ENCODE assay signal across 8 cellular contexts in the genomic region with DNA sequence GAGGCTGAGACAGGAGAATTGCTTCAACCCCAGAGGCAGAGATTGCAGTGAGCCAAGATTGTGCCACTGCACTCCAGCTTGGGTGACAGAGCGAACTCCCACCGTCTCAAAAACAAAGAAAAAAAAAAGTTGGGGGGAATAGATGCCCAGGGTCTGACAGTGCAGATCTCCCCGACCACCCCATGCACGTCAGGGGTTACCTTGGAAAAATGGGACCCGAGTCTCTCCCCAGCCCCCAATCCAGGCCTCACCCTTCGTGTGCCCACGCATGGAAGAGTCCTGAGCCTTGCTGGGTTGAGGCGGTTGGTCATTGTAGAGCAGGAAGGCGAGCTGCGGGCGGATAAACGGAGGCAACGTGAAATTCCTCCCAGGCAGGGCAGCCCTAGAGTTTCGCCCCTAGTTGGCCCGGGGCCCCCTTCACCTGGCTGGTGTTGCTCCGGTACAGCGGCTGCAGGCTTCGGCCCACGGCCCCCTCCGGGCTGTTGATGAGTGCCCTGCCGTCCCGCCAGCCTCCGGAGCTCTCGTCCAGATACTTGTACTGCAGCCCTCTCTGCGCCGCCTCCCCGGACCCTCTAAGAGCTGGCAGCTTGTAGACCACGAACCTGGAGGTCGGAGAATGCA. TPM values are rescaled to one million over a fixed set of nuclear protein-coding genes. Genes with fewer than 3 reads are reported as not detected.
DNase-seq lines count a peak whose midpoint lies in the region; ATAC-seq, FAIRE-seq and TF ChIP-seq lines count a peak whose summit lies in the region.

No MANE protein-coding gene starts in this region.

- intact Hi-C loops in CD8-positive, alpha-beta T cell (cut with DNase I, micrococcal nuclease), result loop anchor here in 1 of 2 experiments (1.0 to 5.0 kb wide), 2 partner anchors 37 to 74 kb away; partner anchors contain the start of genes RNASEH2A and SYCE2

- TF ChIP-seq EP300 in suprapubic skin (IDR thresholded peaks at IDR 0.05), result no peak

- peak overlapping the region; percentile 80 for H3K27ac Mint-ChIP-seq in CD8-positive, alpha-beta T cell

- H3K9me3 Mint-ChIP-seq in CD8-positive, alpha-beta T cell, result no peaks in the 10 kb centered on the region

- CTCF ChIA-PET in CD8-positive, alpha-beta T cell (lab: Charles Lee), result interaction anchor here (0.6 to 9.1 kb wide), 8 partner anchors 8 to 290 kb away, joined by 3 to 123 read pairs (median 3); partner anchors contain the start of gene GCDH

- no peaks in the 10 kb centered on the region for H3K27me3 Mint-ChIP-seq in CD8-positive, alpha-beta T cell (ENCODE audit: low read depth)

- no peaks in the 10 kb centered on the region for H3K27me3 ChIP-seq in CD8-positive, alpha-beta T cell (ENCODE audit: insufficient read depth, low read length)
- H3K27me3 ChIP-seq in suprapubic skin, result peaks cover 14% of the 10 kb centered on the region

- H3K4me3 Mint-ChIP-seq in CD8-positive, alpha-beta T cell, result peak overlapping the region; percentile 84

- POLR2A ChIA-PET in CD8-positive, alpha-beta T cell (lab: Charles Lee), result interaction anchor here (0.6 to 4.1 kb wide), 3 partner anchors 10 to 85 kb away, joined by 3 to 25 read pairs (median 3); partner anchors contain the start of gene GCDH

- peaks cover 28% of the 10 kb centered on the region for H3K4me1 Mint-ChIP-seq in CD8-positive, alpha-beta T cell (ENCODE audit: low read depth)

- H3K4me1 ChIP-seq in CD8-positive, alpha-beta T cell (ENCODE audit: insufficient read depth, low read length), result peaks cover 23% of the 10 kb centered on the region
- peaks cover 22% of the 10 kb centered on the region for H3K4me1 ChIP-seq in suprapubic skin

- H3K36me3 Mint-ChIP-seq in CD8-positive, alpha-beta T cell, result peaks cover 22% of the 10 kb centered on the region

- no peak for FAIRE-seq in HTR-8/SVneo (lab: Jason Lieb, UNC)

- in situ Hi-C loops in GM13976 (cut with MboI; ENCODE audit: low sequenced_read_pairs, unreplicated experiment), result no loop called here

- DNase-seq in CD8-positive, alpha-beta T cell, result no peak
- peak; percentile 77 for DNase-seq in NCI-H146 (lab: John Stamatoyannopoulos, UW)
- DNase-seq in caudate nucleus (lab: John Stamatoyannopoulos, UW), result peak in 15 of 61 donors; percentile 5 to 45 (median 22)
- peak; percentile 56 for DNase-seq in left kidney (ENCODE audit: low read depth, low spot score)
- peak in 1 of 2 donors; percentile 75 for DNase-seq in suprapubic skin (ENCODE audit: low spot score in 2 of 2)
- DNase-seq in HTR-8/SVneo (ENCODE audit: insufficient read length, low spot score), result no peak
- no peak for DNase-seq in GM13976 (ENCODE audit: low spot score)

- H3K9me3 ChIP-seq in CD8-positive, alpha-beta T cell (ENCODE audit: low read length), result peaks cover 7% of the 10 kb centered on the region
- no peaks in the 10 kb centered on the region for H3K9me3 ChIP-seq in suprapubic skin

- no peak for TF ChIP-seq CTCF in CD8-positive, alpha-beta T cell (IDR thresholded peaks at IDR 0.05)
- no peak for TF ChIP-seq CTCF in suprapubic skin (IDR thresholded peaks at IDR 0.05)
- no peak for TF ChIP-seq CTCF in GM13976 (IDR thresholded peaks at IDR 0.05; ENCODE audit: borderline replicate concordance, control extremely low read depth, extremely low read depth, insufficient read depth, missing control alignments)

- peak overlapping the region; percentile 80 for H3K4me3 ChIP-seq in CD8-positive, alpha-beta T cell (ENCODE audit: low read depth, low read length)
- peak overlapping the region; percentile 78 for H3K4me3 ChIP-seq in suprapubic skin

- no peak for ATAC-seq in CD8-positive, alpha-beta T cell
- ATAC-seq in GM21390 (IDR thresholded peaks at IDR 0.05; ENCODE audit: unreplicated experiment), result peak; percentile 19

- 46% methylated on average over 8 of the region's 29 CpGs for WGBS in suprapubic skin

- TF ChIP-seq POLR2A in suprapubic skin (IDR thresholded peaks at IDR 0.05), result no peak

- H3K36me3 ChIP-seq in CD8-positive, alpha-beta T cell (ENCODE audit: insufficient read depth, low read length), result peaks cover 8% of the 10 kb centered on the region
- H3K36me3 ChIP-seq in suprapubic skin, result peaks cover 26% of the 10 kb centered on the region

- H3K27ac ChIP-seq in CD8-positive, alpha-beta T cell (ENCODE audit: low read depth, low read length), result peak overlapping the region; percentile 73
- H3K27ac ChIP-seq in caudate nucleus (ENCODE audit: low read depth, low read length) (peak overlapping the region; percentile 79), suprapubic skin (peak overlapping the region; percentile 86)

RNA-seq across cellular contexts. Expression of gene DNASE2, which starts 0.6 kb away (rescaled TPM):
- total RNA-seq in CD8-positive, alpha-beta T cell, result 1 to 10 TPM; 5.9 to 8.4 TPM
- total RNA-seq in suprapubic skin, result 10 to 100 TPM; 20.6 to 38.3 (median 31.1) TPM

RNA-seq across cellular contexts. Expression of gene KLF1, which starts 6.3 kb away (rescaled TPM):
- total RNA-seq in CD8-positive, alpha-beta T cell, result not detected
- total RNA-seq in suprapubic skin, result not detected

RNA-seq across cellular contexts. Expression of gene GCDH, which starts 10.3 kb away (rescaled TPM):
- 10 to 100 TPM; 36.0 to 41.7 TPM for total RNA-seq in CD8-positive, alpha-beta T cell
- 10 to 100 TPM; 28.5 to 33.0 (median 31.9) TPM for total RNA-seq in suprapubic skin

RNA-seq across cellular contexts. Expression of gene SYCE2, which starts 38.4 kb away (rescaled TPM):
- 1 to 10 TPM; 2.4 to 2.9 TPM for total RNA-seq in CD8-positive, alpha-beta T cell
- total RNA-seq in suprapubic skin, result under 1 TPM in 1 of 4 donors, not detected in 3; 0.89 TPM

RNA-seq across cellular contexts. Expression of gene MAST1, which starts 42.3 kb away (rescaled TPM):
- total RNA-seq in CD8-positive, alpha-beta T cell, result 1 to 10 TPM in 1 of 2 experiments, under 1 TPM in 1; 0.64 to 1.1 TPM
- 1 to 10 TPM; 2.7 to 5.3 (median 3.7) TPM for total RNA-seq in suprapubic skin

Comparison
In these comparisons a context has a peak if more than half of its experiments do, and no peak if none do; other contexts are left out.
1. DNase-seq: peak in NCI-H146 (single experiment) and left kidney (single experiment); none in CD8-positive, alpha-beta T cell (0 of 7), HTR-8/SVneo (single experiment) and GM13976 (single experiment).
2. Peak in every context shown above with its lines, with median percentiles within 50 percentile points of each other: H3K27ac ChIP-seq.